8 cellular contexts compared by ENCODE assay signal in genomic region chr10:37839243-37839642, GRCh38.
"Had no signal": no experiment of that assay in that cellular context is flagged by ENCODE, and none has a peak within 500 bp of the region (broad histone marks: within the 10 kb centered on the region; RNA-seq: fewer than 3 reads in every experiment).

No MANE protein-coding gene starts in this region.

- FAIRE-seq: G401.6, GM12891, GM12892, GM18507, GM19239 had no signal

- DNase-seq: GDM1, GF-D8 had no signal

- H3K4me3 ChIP-seq: GM12878 had no signal

- ATAC-seq: GM12878 had no signal
